ENCODE assay signal across 8 cellular contexts in genomic region chr7:11831383-11831726, GRCh38. TPM values are rescaled to one million over a fixed set of nuclear protein-coding genes. Genes with fewer than 3 reads are reported as not detected.
DNase-seq lines count a peak whose midpoint lies in the region; ATAC-seq and TF ChIP-seq lines count a peak whose summit lies in the region.

No MANE protein-coding gene starts in this region.

- H3K4me1 ChIP-seq in BE2C (peaks cover 14% of the 10 kb centered on the region), HUES6 (ENCODE audit: control insufficient read depth, insufficient read depth, low read length) (peaks cover 11% of the 10 kb centered on the region)

- H3K36me3 ChIP-seq in BE2C (no peaks in the 10 kb centered on the region; the same call in 1 of the 2 replicates), HUES6 (ENCODE audit: control insufficient read depth, insufficient read depth, low read length) (no peaks in the 10 kb centered on the region)

- peak overlapping the region; percentile 46 for H3K9ac ChIP-seq in HUES6 (ENCODE audit: low read length)

- TF ChIP-seq CTCF in BE2C (IDR thresholded peaks at IDR 0.05; ENCODE audit: low read depth, low read length) (no peak), coronary artery (IDR thresholded peaks at IDR 0.05) (no peak)

- H3K4me3 ChIP-seq in BE2C (ENCODE audit: low read depth, low read length) = peak overlapping the region; percentile 88
- peak overlapping the region; percentile 80 for H3K4me3 ChIP-seq in HUES6 (ENCODE audit: low read depth, low read length)
- peak overlapping the region; percentile 79 for H3K4me3 ChIP-seq in coronary artery

- DNase-seq in BE2C = peak; percentile 6
- no peak for DNase-seq in coronary artery (ENCODE audit: low spot score)
- DNase-seq in myocyte (ENCODE audit: low read depth) = peak; percentile 6
- DNase-seq in NCI-H1436 (lab: John Stamatoyannopoulos, UW) = no peak
- no peak for DNase-seq in NCI-H2081 treated with DMSO at 0.1 percent for 48 hours (lab: John Stamatoyannopoulos, UW)
- DNase-seq in NOMO-1 treated with dmso at 0.1 percent for 144 hours (lab: John Stamatoyannopoulos, UW; ENCODE audit: unreplicated experiment) = no peak

- ATAC-seq in GM21360 (IDR thresholded peaks at IDR 0.05; ENCODE audit: unreplicated experiment) = no peak

- no peaks in the 10 kb centered on the region for H3K9me3 ChIP-seq in BE2C
- H3K9me3 ChIP-seq in HUES6 (ENCODE audit: control insufficient read depth, insufficient read depth, low read depth, low read length) = no peaks in the 10 kb centered on the region

- no peaks in the 10 kb centered on the region for H3K27me3 ChIP-seq in BE2C
- peaks cover 24% of the 10 kb centered on the region for H3K27me3 ChIP-seq in HUES6 (ENCODE audit: control insufficient read depth, insufficient read depth, low read length)

- H3K27ac ChIP-seq in HUES6 (ENCODE audit: low read depth, low read length) = no peak overlapping the region
- H3K27ac ChIP-seq in coronary artery = peak overlapping the region in 1 of 2 donors; percentile 59

RNA-seq across cellular contexts. Expression of gene THSD7A, which starts 0.6 kb away (rescaled TPM):
- 18.2 TPM for polyA plus RNA-seq in BE2C (2012; ENCODE audit: insufficient read depth, insufficient read length, low read depth)
- not detected in 2 replicates for total RNA-seq in myocyte
- polyA plus RNA-seq in myocyte (2012) = 0.01 TPM

Comparison
In these comparisons a context has a peak if more than half of its experiments do, and no peak if none do; other contexts are left out.
1. DNase-seq: peak in BE2C (single experiment) and myocyte (single experiment); none in coronary artery (single experiment), NCI-H1436 (single experiment), NCI-H2081 treated with DMSO at 0.1 percent for 48 hours (single experiment) and NOMO-1 treated with dmso at 0.1 percent for 144 hours (single experiment).
2. Peak in every context shown above with its lines, with median percentiles within 50 percentile points of each other: H3K4me3 ChIP-seq.